8 cellular contexts compared by ENCODE assay signal in the genomic region with DNA sequence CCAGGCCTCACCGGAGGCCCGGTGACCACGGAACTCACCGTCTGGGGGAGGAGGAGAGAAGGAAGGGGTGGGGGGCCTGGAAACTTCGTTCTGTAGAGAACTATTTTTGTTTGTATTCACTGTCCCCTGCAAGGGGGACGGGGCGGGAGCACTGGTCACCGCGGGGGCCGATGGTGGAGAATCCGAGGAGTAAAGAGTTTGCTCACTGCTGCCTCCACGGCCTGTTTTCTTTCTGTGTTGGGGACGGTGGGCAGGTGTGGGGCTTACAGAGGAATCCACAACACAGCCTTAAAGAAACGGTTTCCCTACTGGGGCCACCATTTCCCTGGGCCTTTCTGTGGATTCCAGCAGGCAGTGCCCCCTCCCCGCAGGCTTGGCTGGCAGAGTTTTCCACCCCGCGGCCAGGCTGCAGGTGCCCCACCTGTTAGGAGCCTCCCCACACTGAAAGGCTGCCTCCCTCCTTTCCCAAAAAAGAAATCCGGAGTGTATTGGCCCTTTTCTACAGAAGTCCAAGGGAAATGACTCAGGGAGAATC.
DNase-seq lines count a peak whose midpoint lies in the region; ATAC-seq and TF ChIP-seq lines count a peak whose summit lies in the region.

No MANE protein-coding gene starts in this region.

- H3K9me3 ChIP-seq in tibial nerve, result no peaks in the 10 kb centered on the region

- WGBS in tibial nerve, 2 donors, result 25 to 27% methylated on average over 17 to 18 of the region's 18 CpGs

- peak overlapping the region; percentile 91 for H3K4me3 Mint-ChIP-seq in activated CD8-positive, alpha-beta memory T cell treated with anti-CD3 and anti-CD28 coated beads, Interleukin-2, amount 10 ng/mL, durations not matched to agents 7 days and 5 days
- H3K4me3 Mint-ChIP-seq in activated T-helper 1 cell treated with anti-CD3 and anti-CD28 coated beads, Interleukin-12 subunit alpha, Interleukin-12 subunit beta, Interleukin-2, Interleukin-4 antibody, amounts not matched to agents 30 ng/mL and 10 ng/mL and 1 ng/mL, durations not matched to agents 14 hours and 24 hours and 36 hours, result peak overlapping the region; percentile 93

- intact Hi-C loops in activated T-helper 1 cell treated with anti-CD3 and anti-CD28 coated beads, Interleukin-12 subunit alpha, Interleukin-12 subunit beta, Interleukin-2, Interleukin-4 antibody, amounts not matched to agents 30 ng/mL and 10 ng/mL and 1 ng/mL, durations not matched to agents 14 hours and 24 hours and 36 hours (cut with micrococcal nuclease), result loop anchor here (5.0 kb wide), 1 partner anchor 740 kb away; a partner anchor contains a TSS

- CTCF ChIA-PET in activated CD8-positive, alpha-beta memory T cell treated with anti-CD3 and anti-CD28 coated beads, Interleukin-2, amount 10 ng/mL, durations not matched to agents 7 days and 5 days (lab: Charles Lee), result no interaction called here

- H3K27me3 ChIP-seq in kidney epithelial cell (ENCODE audit: control insufficient read depth, insufficient read depth, low read length), result peaks cover 22% of the 10 kb centered on the region
- H3K27me3 ChIP-seq in tibial nerve, result peaks cover 0 to 8% of the 10 kb centered on the region in 2 donors

- no peaks in the 10 kb centered on the region for H3K36me3 Mint-ChIP-seq in activated CD8-positive, alpha-beta memory T cell treated with anti-CD3 and anti-CD28 coated beads, Interleukin-2, amount 10 ng/mL, durations not matched to agents 7 days and 5 days
- no peaks in the 10 kb centered on the region for H3K36me3 Mint-ChIP-seq in activated T-helper 1 cell treated with anti-CD3 and anti-CD28 coated beads, Interleukin-12 subunit alpha, Interleukin-12 subunit beta, Interleukin-2, Interleukin-4 antibody, amounts not matched to agents 30 ng/mL and 10 ng/mL and 1 ng/mL, durations not matched to agents 14 hours and 24 hours and 36 hours (ENCODE audit: low read depth)

- H3K27me3 Mint-ChIP-seq in activated CD8-positive, alpha-beta memory T cell treated with anti-CD3 and anti-CD28 coated beads, Interleukin-2, amount 10 ng/mL, durations not matched to agents 7 days and 5 days, result peaks cover 36% of the 10 kb centered on the region
- peaks cover 16% of the 10 kb centered on the region for H3K27me3 Mint-ChIP-seq in activated T-helper 1 cell treated with anti-CD3 and anti-CD28 coated beads, Interleukin-12 subunit alpha, Interleukin-12 subunit beta, Interleukin-2, Interleukin-4 antibody, amounts not matched to agents 30 ng/mL and 10 ng/mL and 1 ng/mL, durations not matched to agents 14 hours and 24 hours and 36 hours (ENCODE audit: insufficient read depth)

- H3K9me3 Mint-ChIP-seq in activated CD8-positive, alpha-beta memory T cell treated with anti-CD3 and anti-CD28 coated beads, Interleukin-2, amount 10 ng/mL, durations not matched to agents 7 days and 5 days (ENCODE audit: low read depth), result no peaks in the 10 kb centered on the region
- H3K9me3 Mint-ChIP-seq in activated T-helper 1 cell treated with anti-CD3 and anti-CD28 coated beads, Interleukin-12 subunit alpha, Interleukin-12 subunit beta, Interleukin-2, Interleukin-4 antibody, amounts not matched to agents 30 ng/mL and 10 ng/mL and 1 ng/mL, durations not matched to agents 14 hours and 24 hours and 36 hours, result no peaks in the 10 kb centered on the region

- H3K4me1 Mint-ChIP-seq in activated CD8-positive, alpha-beta memory T cell treated with anti-CD3 and anti-CD28 coated beads, Interleukin-2, amount 10 ng/mL, durations not matched to agents 7 days and 5 days, result peaks cover 9% of the 10 kb centered on the region
- H3K4me1 Mint-ChIP-seq in activated T-helper 1 cell treated with anti-CD3 and anti-CD28 coated beads, Interleukin-12 subunit alpha, Interleukin-12 subunit beta, Interleukin-2, Interleukin-4 antibody, amounts not matched to agents 30 ng/mL and 10 ng/mL and 1 ng/mL, durations not matched to agents 14 hours and 24 hours and 36 hours (ENCODE audit: low read depth), result peaks cover 5% of the 10 kb centered on the region

- peak; percentile 22 for TF ChIP-seq CTCF in kidney epithelial cell (IDR thresholded peaks at IDR 0.05; ENCODE audit: insufficient read depth, low read length, poor library complexity, severe bottlenecking)
- TF ChIP-seq CTCF in tibial nerve (IDR thresholded peaks at IDR 0.05), result no peak

- no peak for DNase-seq in activated CD8-positive, alpha-beta memory T cell treated with anti-CD3 and anti-CD28 coated beads, Interleukin-2, amount 10 ng/mL, durations not matched to agents 7 days and 5 days
- no peak for DNase-seq in activated CD8-positive, alpha-beta memory T cell treated with anti-CD3 and anti-CD28 coated beads, Interleukin-2, amount 50 U/mL, for 48 hours
- no peak for DNase-seq in activated T-helper 1 cell treated with anti-CD3 and anti-CD28 coated beads, Interleukin-12 subunit alpha, Interleukin-12 subunit beta, Interleukin-2, Interleukin-4 antibody, amounts not matched to agents 30 ng/mL and 10 ng/mL and 1 ng/mL, durations not matched to agents 14 hours and 24 hours and 36 hours (ENCODE audit: low spot score)
- DNase-seq in kidney epithelial cell (ENCODE audit: low read depth) (no peak), tibial nerve (ENCODE audit: low spot score in 2 of 2) (no peak), NCI-H446 treated with DMSO at 0.1 percent for 48 hours (lab: John Stamatoyannopoulos, UW) (no peak), EL (no peak), NCI-H510A (lab: John Stamatoyannopoulos, UW) (no peak)

- H3K36me3 ChIP-seq in kidney epithelial cell (ENCODE audit: control insufficient read depth, insufficient read depth, low read length) (no peaks in the 10 kb centered on the region), tibial nerve (no peaks in the 10 kb centered on the region)

- peaks cover 0 to 39% (median 8%) of the 10 kb centered on the region in 4 donors for H3K4me1 ChIP-seq in tibial nerve

- no peak for TF ChIP-seq EP300 in tibial nerve (IDR thresholded peaks at IDR 0.05)

- H3K27ac ChIP-seq in tibial nerve, result peak overlapping the region in 3 of 4 donors; percentile 43 to 65 (median 50)

- H3K4me3 ChIP-seq in kidney epithelial cell (ENCODE audit: low read depth, low read length) (peak overlapping the region; percentile 44), tibial nerve (peak overlapping the region; percentile 55 to 82 (median 63))

- no peak for TF ChIP-seq POLR2A in tibial nerve (IDR thresholded peaks at IDR 0.05)

- H3K27ac Mint-ChIP-seq in activated CD8-positive, alpha-beta memory T cell treated with anti-CD3 and anti-CD28 coated beads, Interleukin-2, amount 10 ng/mL, durations not matched to agents 7 days and 5 days, result peak overlapping the region; percentile 85
- H3K27ac Mint-ChIP-seq in activated T-helper 1 cell treated with anti-CD3 and anti-CD28 coated beads, Interleukin-12 subunit alpha, Interleukin-12 subunit beta, Interleukin-2, Interleukin-4 antibody, amounts not matched to agents 30 ng/mL and 10 ng/mL and 1 ng/mL, durations not matched to agents 14 hours and 24 hours and 36 hours, result peak overlapping the region; percentile 79

- ATAC-seq in activated CD8-positive, alpha-beta memory T cell treated with anti-CD3 and anti-CD28 coated beads, Interleukin-2, amount 10 ng/mL, durations not matched to agents 7 days and 5 days, result no peak
